In genomic region chr22:21612858-21613257, GRCh38 we compare ENCODE assay signal across 1 cellular context.
TF ChIP-seq lines count a peak whose summit lies in the region.

No MANE protein-coding gene starts in this region.

TF ChIP-seq in K562, 482 proteins besides CTCF, POLR2A, EP300 and RAD21 (continued from another document and continues in another):
- TF ChIP-seq ZNF277 (CRISPR knock-in tag; IDR thresholded peaks at IDR 0.05; ENCODE audit: borderline replicate concordance) (0 out of 2 replicates have a peak, but pooled peaks have one; percentile 64), SIN3A (IDR thresholded peaks at IDR 0.05; ENCODE audit: borderline replicate concordance in 2 of 2, control insufficient read depth in 1 of 2, low read depth in 2 of 2, low read length in 2 of 2) (no peak), ZNF717 (CRISPR knock-in tag; IDR thresholded peaks at IDR 0.05) (no peak), GATAD2A (IDR thresholded peaks at IDR 0.05) (no peak), CCAR2 (IDR thresholded peaks at IDR 0.05; ENCODE audit: low read depth, low read length) (0 out of 2 replicates have a peak, but pooled peaks have one; percentile 10), ZNF436 (CRISPR knock-in tag; IDR thresholded peaks at IDR 0.05) (0 out of 2 replicates have a peak, but pooled peaks have one; percentile 49), IRF2 (CRISPR knock-in tag; IDR thresholded peaks at IDR 0.05) (peak; percentile 83; the same call in 1 of the 2 replicates), RBM14 (IDR thresholded peaks at IDR 0.05; ENCODE audit: borderline replicate concordance, insufficient read depth, low read depth, low read length) (no peak), SMARCE1 (IDR thresholded peaks at IDR 0.05) (no peak), GMEB1 (CRISPR knock-in tag; IDR thresholded peaks at IDR 0.05) (no peak; the same call in 1 of the 2 replicates), ZC3H4 (CRISPR knock-in tag; IDR thresholded peaks at IDR 0.05; ENCODE audit: borderline replicate concordance) (peak; percentile 65; the same call in 1 of the 2 replicates), TFAP4 (CRISPR knock-in tag; IDR thresholded peaks at IDR 0.05; ENCODE audit: borderline replicate concordance) (0 out of 2 replicates have a peak, but pooled peaks have one; percentile 11), CHD4 (IDR thresholded peaks at IDR 0.05; ENCODE audit: insufficient read depth, insufficient replicate concordance, low read depth, low read length, poor library complexity, severe bottlenecking) (no peak), ZNF766 (CRISPR knock-in tag; conservative IDR thresholded peaks at IDR 0.05) (no peak), STAT6 (CRISPR knock-in tag; IDR thresholded peaks at IDR 0.05) (peak; percentile 96; the same call in 1 of the 2 replicates), ESRRA (IDR thresholded peaks at IDR 0.05; ENCODE audit: borderline replicate concordance, low read depth) (no peak), FUS (optimal IDR thresholded peaks at IDR 0.05; ENCODE audit: low read depth, low read length) (no peak), OTX1 (CRISPR knock-in tag; IDR thresholded peaks at IDR 0.05) (0 out of 2 replicates have a peak, but pooled peaks have one; percentile 42), ZBTB1 (CRISPR knock-in tag; IDR thresholded peaks at IDR 0.05; ENCODE audit: borderline replicate concordance, low read depth) (0 out of 2 replicates have a peak, but pooled peaks have one; percentile 37), ZNF592 (IDR thresholded peaks at IDR 0.05) (no peak), MIER1 (IDR thresholded peaks at IDR 0.05; ENCODE audit: low read depth) (no peak), SOX6 (IDR thresholded peaks at IDR 0.05) (no peak), NCOA6 (IDR thresholded peaks at IDR 0.05) (no peak), ETS2 (tag; IDR thresholded peaks at IDR 0.05; ENCODE audit: borderline replicate concordance, poor library complexity, severe bottlenecking) (no peak), FOXO4 (CRISPR knock-in tag; IDR thresholded peaks at IDR 0.05) (0 out of 2 replicates have a peak, but pooled peaks have one; percentile 27), ZNF696 (CRISPR knock-in tag; conservative IDR thresholded peaks at IDR 0.05) (no peak), ZNF583 (CRISPR knock-in tag; IDR thresholded peaks at IDR 0.05) (0 out of 2 replicates have a peak, but pooled peaks have one; percentile 37), ADNP (tag; IDR thresholded peaks at IDR 0.05) (no peak), ZHX1 (conservative IDR thresholded peaks at IDR 0.05; ENCODE audit: low read length) (no peak), FOXP1 (CRISPR knock-in tag; IDR thresholded peaks at IDR 0.05) (peak; percentile 78; the same call in 1 of the 2 replicates), ATF2 (CRISPR knock-in tag; IDR thresholded peaks at IDR 0.05) (no peak), ZNF449 (CRISPR knock-in tag; IDR thresholded peaks at IDR 0.05) (no peak), POLR2B (IDR thresholded peaks at IDR 0.05; ENCODE audit: low read depth, partially characterized antibody) (no peak), ARID3B (CRISPR knock-in tag; IDR thresholded peaks at IDR 0.05; ENCODE audit: borderline replicate concordance) (0 out of 2 replicates have a peak, but pooled peaks have one; percentile 25), BRCA1 (IDR thresholded peaks at IDR 0.05) (no peak), BRCA1 (CRISPR knock-in tag; IDR thresholded peaks at IDR 0.05) (peak; percentile 80; the same call in 1 of the 2 replicates), NR2C2 (CRISPR knock-in tag; IDR thresholded peaks at IDR 0.05) (peak; percentile 64; the same call in 1 of the 2 replicates), NR2C2 (tag; IDR thresholded peaks at IDR 0.05) (no peak), RBBP5 (IDR thresholded peaks at IDR 0.05; ENCODE audit: borderline replicate concordance, insufficient read depth, low read length, poor library complexity, severe bottlenecking) (peak; percentile 9), SAP30 (IDR thresholded peaks at IDR 0.05; ENCODE audit: borderline replicate concordance, insufficient read depth, low read depth, low read length, poor library complexity, severe bottlenecking) (no peak), SRF (CRISPR knock-in tag; IDR thresholded peaks at IDR 0.05) (no peak), FOS (IDR thresholded peaks at IDR 0.05; ENCODE audit: extremely low read depth, insufficient read length) (no peak)
